15 cellular contexts compared by ENCODE assay signal in genomic region chr2:240988146-240988545, GRCh38. TPM values are rescaled to one million over a fixed set of nuclear protein-coding genes. Genes with fewer than 3 reads are reported as not detected.
A peak's percentile ranks its signal among the peaks of the same experiment; 100 is the strongest.
DNase-seq lines count a peak whose midpoint lies in the region; ATAC-seq and TF ChIP-seq lines count a peak whose summit lies in the region.
"Had no signal": no experiment of that assay in that cellular context is flagged by ENCODE, and none has a peak within 500 bp of the region (broad histone marks: within the 10 kb centered on the region; RNA-seq: fewer than 3 reads in every experiment).

No MANE protein-coding gene starts in this region.

- H3K4me1 ChIP-seq in tibial nerve, result peaks cover 7 to 84% (median 32%) of the 10 kb centered on the region in 4 donors

- peak overlapping the region; percentile 32 to 74 (median 58) for H3K27ac ChIP-seq in tibial nerve
- H3K27ac ChIP-seq: cardiac muscle cell had no signal

- no peak for ATAC-seq in Right ventricle myocardium superior (ENCODE audit: poor library complexity)
- ATAC-seq in left cardiac atrium, result no peak
- no peak for ATAC-seq in left lobe of liver
- ATAC-seq in GM18498 (IDR thresholded peaks at IDR 0.05; ENCODE audit: unreplicated experiment), result no peak
- ATAC-seq: stimulated activated naive B cell treated with anti-CD40 and anti-IgM and Interleukin-4, amounts not matched to agents 10 μg/mL and 1 μg/mL and 100 μg/mL, for 72 hours had no signal

- intact Hi-C loops in Right ventricle myocardium superior (cut with DNase I) (no loop called here), left cardiac atrium (cut with DNase I) (loop anchor here in 1 of 2 donors (5.0 kb wide), 1 partner anchor 136 kb away; no protein-coding TSS in a partner anchor), MCF 10A (cut with micrococcal nuclease) (no loop called here)

- H3K9me3 Mint-ChIP-seq in MCF 10A (ENCODE audit: unreplicated experiment), result no peaks in the 10 kb centered on the region
- H3K9me3 Mint-ChIP-seq: endodermal cell had no signal

- H3K9me3 ChIP-seq in tibial nerve, result peaks cover 0 to 12% (median 0%) of the 10 kb centered on the region in 4 donors

- H3K4me3 ChIP-seq in tibial nerve, result no peak overlapping the region
- H3K4me3 ChIP-seq: cardiac muscle cell had no signal

- BruUV-seq in MCF 10A (replicated peaks; lab: Mats Ljungman, UMichigan), result no TSS peak

- TF ChIP-seq CTCF in MCF 10A (IDR thresholded peaks at IDR 0.05; ENCODE audit: unreplicated experiment) (no peak), tibial nerve (IDR thresholded peaks at IDR 0.05) (no peak)

- no peak for TF ChIP-seq POLR2A in tibial nerve (IDR thresholded peaks at IDR 0.05)

- peaks cover 31% of the 10 kb centered on the region for H3K4me1 Mint-ChIP-seq in MCF 10A (ENCODE audit: insufficient read depth, unreplicated experiment)
- H3K4me1 Mint-ChIP-seq: endodermal cell had no signal

- WGBS in tibial nerve, 2 donors, result 98% methylated on average over 3 of the region's 3 CpGs

- no peak overlapping the region for H3K4me3 Mint-ChIP-seq in MCF 10A (ENCODE audit: unreplicated experiment)
- H3K4me3 Mint-ChIP-seq: endodermal cell; stimulated activated naive B cell treated with anti-CD40 and anti-IgM and Interleukin-4, amounts not matched to agents 10 μg/mL and 1 μg/mL and 100 μg/mL, for 72 hours had no signal

- no peak for TF ChIP-seq EP300 in tibial nerve (IDR thresholded peaks at IDR 0.05)

- no peaks in the 10 kb centered on the region for H3K36me3 Mint-ChIP-seq in MCF 10A (ENCODE audit: insufficient read depth, unreplicated experiment)

- DNase-seq in Right ventricle myocardium superior (peak; percentile 30), left cardiac atrium (no peak), MCF 10A (ENCODE audit: unreplicated experiment) (no peak), left lobe of liver (ENCODE audit: low spot score) (peak; percentile 48), tibial nerve (ENCODE audit: low spot score in 2 of 2) (no peak), DMS79 treated with DMSO at 0.1 percent for 48 hours (lab: John Stamatoyannopoulos, UW) (no peak)
- no peak for DNase-seq in activated T-cell treated with anti-CD3 and anti-CD28 coated beads, Interleukin-2, amount 50 U/mL, for 1 hour
- DNase-seq: activated gamma-delta T cell treated with Interleukin-2 at 50 U/mL for 16 hours; endodermal cell; islet precursor cell; NCI-H1105; NCI-H446; stimulated activated naive B cell treated with anti-CD40 and anti-IgM and Interleukin-4, amounts not matched to agents 10 μg/mL and 1 μg/mL and 100 μg/mL, for 72 hours had no signal

- POLR2A ChIA-PET in MCF 10A (lab: Yijun Ruan, JAX), result interaction anchor here (1.1 kb wide), 1 partner anchor 10 kb away, joined by 8 read pairs; the partner anchor contains the start of gene SNED1

- CTCF ChIA-PET in MCF 10A (lab: Yijun Ruan, JAX), result interaction anchor here (0.5 to 1.9 kb wide), 2 partner anchors 68 to 137 kb away, joined by 3 to 10 read pairs; no protein-coding TSS in a partner anchor

- peak overlapping the region; percentile 54 for H3K27ac Mint-ChIP-seq in MCF 10A (ENCODE audit: low read depth, unreplicated experiment)
- H3K27ac Mint-ChIP-seq: endodermal cell; stimulated activated naive B cell treated with anti-CD40 and anti-IgM and Interleukin-4, amounts not matched to agents 10 μg/mL and 1 μg/mL and 100 μg/mL, for 72 hours had no signal

- no peaks in the 10 kb centered on the region for H3K27me3 ChIP-seq in tibial nerve

- no peaks in the 10 kb centered on the region for H3K36me3 ChIP-seq in tibial nerve
- H3K36me3 ChIP-seq: cardiac muscle cell had no signal

- no peaks in the 10 kb centered on the region for H3K27me3 Mint-ChIP-seq in MCF 10A (ENCODE audit: insufficient read depth, unreplicated experiment)

RNA-seq across cellular contexts. Expression of gene SNED1, which starts 10.3 kb away (rescaled TPM):
- 8.0 TPM for total RNA-seq in Right ventricle myocardium superior
- 10 to 100 TPM; 12.2 to 31.9 TPM for total RNA-seq in left cardiac atrium
- total RNA-seq in MCF 10A (2022), result 18.0 and 22.0 TPM in 2 replicates
- 34.9 TPM for total RNA-seq in left lobe of liver
- 100 to 1,000 TPM; 116 to 226 (median 141) TPM for total RNA-seq in tibial nerve

Comparison
In these comparisons a context has a peak if more than half of its experiments do, and no peak if none do; other contexts are left out.
1. DNase-seq: peak in Right ventricle myocardium superior (single experiment) and left lobe of liver (single experiment); none in left cardiac atrium (single experiment), MCF 10A (single experiment), tibial nerve (0 of 2), activated T-cell treated with anti-CD3 and anti-CD28 coated beads, Interleukin-2, amount 50 U/mL, for 1 hour (single experiment) and DMS79 treated with DMSO at 0.1 percent for 48 hours (single experiment).